16 cellular contexts compared by ENCODE assay signal in the genomic region with DNA sequence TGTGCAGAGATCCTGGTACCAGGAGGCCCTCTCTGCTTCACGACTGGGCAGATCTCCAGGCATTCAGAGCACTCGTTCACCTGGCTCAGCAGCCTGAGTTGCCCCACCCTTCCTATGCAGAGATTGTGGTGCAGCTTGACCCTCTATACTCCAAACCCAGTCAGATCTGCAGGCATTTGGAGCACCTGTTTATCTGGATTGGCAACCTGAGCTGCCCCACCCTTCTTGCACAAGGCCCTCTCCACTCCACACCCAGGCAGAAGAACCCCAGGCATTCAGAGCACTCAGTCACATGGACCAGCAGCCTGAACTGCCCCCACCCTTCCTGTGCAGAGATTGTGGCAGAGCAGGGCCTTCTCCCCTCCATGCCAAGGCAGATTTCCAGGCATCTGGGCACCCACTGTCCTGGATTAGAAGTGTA.
A peak's percentile ranks its signal among the peaks of the same experiment; 100 is the strongest.
DNase-seq lines count a peak whose midpoint lies in the region; ATAC-seq and TF ChIP-seq lines count a peak whose summit lies in the region.
"Had no signal": no experiment of that assay in that cellular context is flagged by ENCODE, and none has a peak within 500 bp of the region (broad histone marks: within the 10 kb centered on the region; RNA-seq: fewer than 3 reads in every experiment).

No MANE protein-coding gene starts in this region.

- peaks cover 2% of the 10 kb centered on the region for H3K4me1 Mint-ChIP-seq in activated naive CD4-positive, alpha-beta T cell treated with anti-CD3 and anti-CD28 coated beads, Interleukin-2, amount 10 ng/mL, durations not matched to agents 7 days and 5 days

- peak overlapping the region; percentile 96 for H3K27ac ChIP-seq in PC-9
- H3K27ac ChIP-seq in suprapubic skin, result peak overlapping the region; percentile 80
- H3K27ac ChIP-seq: 22Rv1, body of pancreas had no signal

- peak; percentile 79 for ATAC-seq in left colon
- ATAC-seq: activated CD4-positive, CD25-positive, alpha-beta regulatory T cell treated with anti-CD3 and anti-CD28 coated beads, Interleukin-2, amount 50 U/mL, for 24 hours; body of pancreas had no signal

- H3K4me2 ChIP-seq in PC-9, result peak overlapping the region; percentile 82

- no peak for TF ChIP-seq POLR2A in suprapubic skin (IDR thresholded peaks at IDR 0.05)

- no peaks in the 10 kb centered on the region for H3K9me3 Mint-ChIP-seq in activated naive CD4-positive, alpha-beta T cell treated with anti-CD3 and anti-CD28 coated beads, Interleukin-2, amount 10 ng/mL, durations not matched to agents 7 days and 5 days

- H3K4me3 Mint-ChIP-seq in activated naive CD4-positive, alpha-beta T cell treated with anti-CD3 and anti-CD28 coated beads, Interleukin-2, amount 10 ng/mL, durations not matched to agents 7 days and 5 days, result no peak overlapping the region
- H3K4me3 Mint-ChIP-seq: T-helper 2 cell treated with Interferon-gamma antibody and Interleukin-4, amounts not matched to agents 5 μg/mL and 100 μg/mL, for 36 hours had no signal

- no CpG with 5 or more reads among the region's 2 CpGs for WGBS in suprapubic skin

- CTCF ChIA-PET in PC-9 (lab: Charles Lee), result interaction anchor here (0.6 to 1.0 kb wide), 4 partner anchors 11 to 286 kb away, joined by 3 read pairs; no protein-coding TSS in a partner anchor
- CTCF ChIA-PET in activated naive CD4-positive, alpha-beta T cell treated with anti-CD3 and anti-CD28 coated beads, Interleukin-2, amount 10 ng/mL, durations not matched to agents 7 days and 5 days (lab: Charles Lee), result interaction anchor here (1.2 to 2.0 kb wide), 3 partner anchors 36 to 57 kb away, joined by 3 to 9 read pairs (median 5); no protein-coding TSS in a partner anchor

- peaks cover 25% of the 10 kb centered on the region for H3F3A ChIP-seq in PC-9 (ENCODE audit: insufficient read depth, low read depth)

- H3K27me3 Mint-ChIP-seq in activated naive CD4-positive, alpha-beta T cell treated with anti-CD3 and anti-CD28 coated beads, Interleukin-2, amount 10 ng/mL, durations not matched to agents 7 days and 5 days, result peaks cover 16% of the 10 kb centered on the region

- peaks cover 8% of the 10 kb centered on the region for H3K9me3 ChIP-seq in PC-9 (ENCODE audit: insufficient read depth, low read depth)
- no peaks in the 10 kb centered on the region for H3K9me3 ChIP-seq in suprapubic skin

- no peak overlapping the region for H3K27ac Mint-ChIP-seq in activated naive CD4-positive, alpha-beta T cell treated with anti-CD3 and anti-CD28 coated beads, Interleukin-2, amount 10 ng/mL, durations not matched to agents 7 days and 5 days
- H3K27ac Mint-ChIP-seq: progenitor cell of endocrine pancreas; T-helper 2 cell treated with Interferon-gamma antibody and Interleukin-4, amounts not matched to agents 5 μg/mL and 100 μg/mL, for 36 hours had no signal

- no peaks in the 10 kb centered on the region for H3K9me2 ChIP-seq in PC-9 (ENCODE audit: insufficient read depth)

- no peaks in the 10 kb centered on the region for H3K36me3 Mint-ChIP-seq in activated naive CD4-positive, alpha-beta T cell treated with anti-CD3 and anti-CD28 coated beads, Interleukin-2, amount 10 ng/mL, durations not matched to agents 7 days and 5 days

- BruUV-seq in PC-9 (replicated peaks; lab: Mats Ljungman, UMichigan), result no TSS peak

- H3K4me3 ChIP-seq in PC-9, result peak overlapping the region; percentile 34; the same call in 1 of the 2 replicates
- no peak overlapping the region for H3K4me3 ChIP-seq in suprapubic skin
- H3K4me3 ChIP-seq: body of pancreas had no signal

- H2AFZ ChIP-seq in PC-9, result no peak overlapping the region

- no peaks in the 10 kb centered on the region for H3K36me3 ChIP-seq in PC-9 (ENCODE audit: low read depth)
- H3K36me3 ChIP-seq in suprapubic skin, result no peaks in the 10 kb centered on the region

- POLR2A ChIA-PET in PC-9 (lab: Charles Lee; ENCODE audit: unreplicated experiment), result interaction anchor here (0.6 kb wide), 1 partner anchor 151 kb away, joined by 6 read pairs; no protein-coding TSS in a partner anchor

- H3K79me2 ChIP-seq in PC-9 (ENCODE audit: low read depth), result no peaks in the 10 kb centered on the region

- H3K4me1 ChIP-seq in PC-9 (replicated peaks; ENCODE audit: insufficient read depth) (peaks cover 50% of the 10 kb centered on the region), suprapubic skin (peaks cover 18% of the 10 kb centered on the region)
- H3K4me1 ChIP-seq: body of pancreas had no signal

- H4K20me1 ChIP-seq in PC-9 (ENCODE audit: insufficient read depth), result no peaks in the 10 kb centered on the region

- TF ChIP-seq EP300 in suprapubic skin (IDR thresholded peaks at IDR 0.05), result no peak

- DNase-seq in DMS153 (lab: John Stamatoyannopoulos, UW) (peak; percentile 36), DMS153 treated with DMSO at 0.1 percent for 48 hours (lab: John Stamatoyannopoulos, UW; ENCODE audit: unreplicated experiment) (no peak), PC-9 (peak; percentile 90 to 98), left colon (peak in 1 of 2 donors; percentile 40), suprapubic skin (ENCODE audit: low spot score in 2 of 2) (peak in 1 of 2 donors; percentile 69), cerebellar nuclear complex (lab: John Stamatoyannopoulos, UW) (no peak), posterior cingulate gyrus (no peak)
- no peak for DNase-seq in activated naive CD4-positive, alpha-beta T cell treated with anti-CD3 and anti-CD28 coated beads, Interleukin-2, amount 10 ng/mL, durations not matched to agents 7 days and 5 days
- DNase-seq: activated naive CD4-positive, alpha-beta T cell treated with anti-CD3 and anti-CD28 coated beads, Interleukin-2, amount 50 U/mL, for 16 hours; NCI-H1694 treated with DMSO at 0.1 percent for 48 hours; Right ventricle myocardium superior had no signal

- H3K27me3 ChIP-seq in PC-9 (ENCODE audit: insufficient read depth, low read depth) (no peaks in the 10 kb centered on the region), suprapubic skin (no peaks in the 10 kb centered on the region)
- H3K27me3 ChIP-seq: body of pancreas had no signal

- no peak for TF ChIP-seq CTCF in PC-9 (conservative IDR thresholded peaks at IDR 0.05)
- no peak for TF ChIP-seq CTCF in suprapubic skin (IDR thresholded peaks at IDR 0.05)

- intact Hi-C loops in PC-9 (cut with micrococcal nuclease; ENCODE audit: unreplicated experiment) (loop anchor here (1.0 to 10.0 kb wide), 5 partner anchors 37 to 237 kb away; no protein-coding TSS in a partner anchor), left colon (cut with DNase I, micrococcal nuclease) (loop anchor here in 1 of 2 donors (10.0 kb wide), 1 partner anchor 1143 kb away; no protein-coding TSS in a partner anchor), posterior cingulate gyrus (cut with DNase I) (loop anchor here (10.0 kb wide), 1 partner anchor 67 kb away; no protein-coding TSS in a partner anchor)

Comparison
In these comparisons a context has a peak if more than half of its experiments do, and no peak if none do; other contexts are left out.
1. DNase-seq: peak in DMS153 (single experiment) and PC-9 (2 of 2); none in DMS153 treated with DMSO at 0.1 percent for 48 hours (single experiment), cerebellar nuclear complex (0 of 2), posterior cingulate gyrus (0 of 10) and activated naive CD4-positive, alpha-beta T cell treated with anti-CD3 and anti-CD28 coated beads, Interleukin-2, amount 10 ng/mL, durations not matched to agents 7 days and 5 days (single experiment).